1 cellular context compared by ENCODE assay signal in the genomic region with DNA sequence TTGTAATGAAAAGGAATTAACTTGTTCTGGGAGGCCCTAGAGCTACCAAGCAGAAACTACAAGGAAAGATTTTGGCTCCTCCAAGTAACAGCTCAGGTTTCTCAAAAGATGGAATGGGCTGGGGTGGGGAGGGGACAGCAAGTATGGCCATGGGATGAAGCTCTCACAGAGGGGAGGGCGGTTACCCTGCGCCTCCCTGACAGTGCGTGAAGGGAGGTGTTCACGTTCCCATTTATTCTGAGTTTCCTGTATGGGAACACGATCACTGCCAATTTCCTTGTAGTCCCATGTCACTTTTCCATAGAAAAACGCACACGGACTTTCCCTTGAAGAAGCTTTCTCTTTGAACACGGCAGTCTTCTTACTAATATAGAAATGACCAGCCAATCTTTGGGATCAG.
TF ChIP-seq lines count a peak whose summit lies in the region.

No MANE protein-coding gene starts in this region.

TF ChIP-seq in GM12878, 131 proteins besides CTCF, POLR2A, EP300 and RAD21 (continued from another document):
- TF ChIP-seq, protein P1, sequence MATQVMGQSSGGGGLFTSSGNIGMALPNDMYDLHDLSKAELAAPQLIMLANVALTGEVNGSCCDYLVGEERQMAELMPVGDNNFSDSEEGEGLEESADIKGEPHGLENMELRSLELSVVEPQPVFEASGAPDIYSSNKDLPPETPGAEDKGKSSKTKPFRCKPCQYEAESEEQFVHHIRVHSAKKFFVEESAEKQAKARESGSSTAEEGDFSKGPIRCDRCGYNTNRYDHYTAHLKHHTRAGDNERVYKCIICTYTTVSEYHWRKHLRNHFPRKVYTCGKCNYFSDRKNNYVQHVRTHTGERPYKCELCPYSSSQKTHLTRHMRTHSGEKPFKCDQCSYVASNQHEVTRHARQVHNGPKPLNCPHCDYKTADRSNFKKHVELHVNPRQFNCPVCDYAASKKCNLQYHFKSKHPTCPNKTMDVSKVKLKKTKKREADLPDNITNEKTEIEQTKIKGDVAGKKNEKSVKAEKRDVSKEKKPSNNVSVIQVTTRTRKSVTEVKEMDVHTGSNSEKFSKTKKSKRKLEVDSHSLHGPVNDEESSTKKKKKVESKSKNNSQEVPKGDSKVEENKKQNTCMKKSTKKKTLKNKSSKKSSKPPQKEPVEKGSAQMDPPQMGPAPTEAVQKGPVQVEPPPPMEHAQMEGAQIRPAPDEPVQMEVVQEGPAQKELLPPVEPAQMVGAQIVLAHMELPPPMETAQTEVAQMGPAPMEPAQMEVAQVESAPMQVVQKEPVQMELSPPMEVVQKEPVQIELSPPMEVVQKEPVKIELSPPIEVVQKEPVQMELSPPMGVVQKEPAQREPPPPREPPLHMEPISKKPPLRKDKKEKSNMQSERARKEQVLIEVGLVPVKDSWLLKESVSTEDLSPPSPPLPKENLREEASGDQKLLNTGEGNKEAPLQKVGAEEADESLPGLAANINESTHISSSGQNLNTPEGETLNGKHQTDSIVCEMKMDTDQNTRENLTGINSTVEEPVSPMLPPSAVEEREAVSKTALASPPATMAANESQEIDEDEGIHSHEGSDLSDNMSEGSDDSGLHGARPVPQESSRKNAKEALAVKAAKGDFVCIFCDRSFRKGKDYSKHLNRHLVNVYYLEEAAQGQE (IDR thresholded peaks at IDR 0.05; ENCODE audit: low read depth, low read length) = 0 out of 2 replicates have a peak, but pooled peaks have one; percentile 10
- TF ChIP-seq CBFB (IDR thresholded peaks at IDR 0.05; ENCODE audit: low read depth) (0 out of 2 replicates have a peak, but pooled peaks have one; percentile 32), YY1 (IDR thresholded peaks at IDR 0.05; ENCODE audit: low read depth, low read length) (0 out of 2 replicates have a peak, but pooled peaks have one; percentile 10), BACH1 (IDR thresholded peaks at IDR 0.05; ENCODE audit: borderline replicate concordance) (peak; percentile 46; the same call in 1 of the 2 replicates), MTA2 (IDR thresholded peaks at IDR 0.05; ENCODE audit: low read depth) (no peak)
- TF ChIP-seq, protein P2, sequence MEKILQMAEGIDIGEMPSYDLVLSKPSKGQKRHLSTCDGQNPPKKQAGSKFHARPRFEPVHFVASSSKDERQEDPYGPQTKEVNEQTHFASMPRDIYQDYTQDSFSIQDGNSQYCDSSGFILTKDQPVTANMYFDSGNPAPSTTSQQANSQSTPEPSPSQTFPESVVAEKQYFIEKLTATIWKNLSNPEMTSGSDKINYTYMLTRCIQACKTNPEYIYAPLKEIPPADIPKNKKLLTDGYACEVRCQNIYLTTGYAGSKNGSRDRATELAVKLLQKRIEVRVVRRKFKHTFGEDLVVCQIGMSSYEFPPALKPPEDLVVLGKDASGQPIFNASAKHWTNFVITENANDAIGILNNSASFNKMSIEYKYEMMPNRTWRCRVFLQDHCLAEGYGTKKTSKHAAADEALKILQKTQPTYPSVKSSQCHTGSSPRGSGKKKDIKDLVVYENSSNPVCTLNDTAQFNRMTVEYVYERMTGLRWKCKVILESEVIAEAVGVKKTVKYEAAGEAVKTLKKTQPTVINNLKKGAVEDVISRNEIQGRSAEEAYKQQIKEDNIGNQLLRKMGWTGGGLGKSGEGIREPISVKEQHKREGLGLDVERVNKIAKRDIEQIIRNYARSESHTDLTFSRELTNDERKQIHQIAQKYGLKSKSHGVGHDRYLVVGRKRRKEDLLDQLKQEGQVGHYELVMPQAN (conservative IDR thresholded peaks at IDR 0.05) = 0 out of 2 replicates have a peak, but pooled peaks have one; percentile 20
- TF ChIP-seq, protein P3, sequence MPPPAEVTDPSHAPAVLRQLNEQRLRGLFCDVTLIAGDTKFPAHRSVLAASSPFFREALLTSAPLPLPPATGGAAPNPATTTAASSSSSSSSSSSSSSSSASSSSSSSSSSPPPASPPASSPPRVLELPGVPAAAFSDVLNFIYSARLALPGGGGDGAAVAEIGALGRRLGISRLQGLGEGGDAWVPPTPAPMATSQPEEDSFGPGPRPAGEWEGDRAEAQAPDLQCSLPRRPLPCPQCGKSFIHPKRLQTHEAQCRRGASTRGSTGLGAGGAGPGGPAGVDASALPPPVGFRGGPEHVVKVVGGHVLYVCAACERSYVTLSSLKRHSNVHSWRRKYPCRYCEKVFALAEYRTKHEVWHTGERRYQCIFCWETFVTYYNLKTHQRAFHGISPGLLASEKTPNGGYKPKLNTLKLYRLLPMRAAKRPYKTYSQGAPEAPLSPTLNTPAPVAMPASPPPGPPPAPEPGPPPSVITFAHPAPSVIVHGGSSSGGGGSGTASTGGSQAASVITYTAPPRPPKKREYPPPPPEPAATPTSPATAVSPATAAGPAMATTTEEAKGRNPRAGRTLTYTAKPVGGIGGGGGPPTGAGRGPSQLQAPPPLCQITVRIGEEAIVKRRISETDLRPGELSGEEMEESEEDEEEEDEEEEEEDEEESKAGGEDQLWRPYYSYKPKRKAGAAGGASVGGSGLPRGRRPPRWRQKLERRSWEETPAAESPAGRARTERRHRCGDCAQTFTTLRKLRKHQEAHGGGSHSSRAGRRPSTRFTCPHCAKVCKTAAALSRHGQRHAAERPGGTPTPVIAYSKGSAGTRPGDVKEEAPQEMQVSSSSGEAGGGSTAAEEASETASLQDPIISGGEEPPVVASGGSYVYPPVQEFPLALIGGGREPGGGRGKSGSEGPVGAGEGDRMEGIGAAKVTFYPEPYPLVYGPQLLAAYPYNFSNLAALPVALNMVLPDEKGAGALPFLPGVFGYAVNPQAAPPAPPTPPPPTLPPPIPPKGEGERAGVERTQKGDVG (CRISPR knock-in tag; IDR thresholded peaks at IDR 0.05) = 0 out of 2 replicates have a peak, but pooled peaks have one; percentile 18
